ENCODE assay signal across 11 cellular contexts in the genomic region with DNA sequence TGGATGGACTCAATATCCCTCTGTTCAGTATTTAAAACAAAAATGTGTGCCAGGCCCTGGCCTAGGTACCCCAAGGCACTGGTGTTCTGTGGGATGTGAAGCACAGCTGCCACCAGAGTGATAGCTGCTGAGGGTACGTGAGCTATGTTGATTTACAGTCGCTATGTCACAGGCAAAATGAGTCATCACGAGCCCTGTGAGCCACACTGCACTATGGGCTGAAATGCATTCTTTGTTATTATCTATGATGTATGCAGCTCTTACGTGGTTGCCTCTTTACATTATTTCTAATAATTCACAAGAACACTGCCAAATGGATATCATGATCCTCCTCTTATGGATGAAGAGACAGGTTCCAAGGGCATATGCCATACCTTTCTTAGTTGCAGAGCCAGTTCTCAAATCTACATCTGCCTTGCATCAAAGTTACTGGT. TPM values are rescaled to one million over a fixed set of nuclear protein-coding genes. Genes with fewer than 3 reads are reported as not detected.
A peak's percentile ranks its signal among the peaks of the same experiment; 100 is the strongest.
DNase-seq lines count a peak whose midpoint lies in the region; ATAC-seq lines count a peak whose summit lies in the region.
"Had no signal": no experiment of that assay in that cellular context is flagged by ENCODE, and none has a peak within 500 bp of the region (broad histone marks: within the 10 kb centered on the region; RNA-seq: fewer than 3 reads in every experiment).

No MANE protein-coding gene starts in this region.

- H4K91ac ChIP-seq in neuronal stem cell (ENCODE audit: low read depth, low read length, poor library complexity), result no peak overlapping the region

- no peak overlapping the region for H2BK120ac ChIP-seq in neuronal stem cell (ENCODE audit: low read depth, low read length)

- no peak overlapping the region for H3K4me2 ChIP-seq in neuronal stem cell (ENCODE audit: insufficient read depth, low read length, poor library complexity, severe bottlenecking)

- WGBS in neuronal stem cell (ENCODE audit: extremely low coverage in 2 of 2, insufficient read length in 2 of 2, insufficient replicate concordance in 1 of 2), 2 donors, result no CpG with 5 or more reads among the region's 4 CpGs

- no peaks in the 10 kb centered on the region for H3K9me3 Mint-ChIP-seq in activated T-cell treated with anti-CD3 and anti-CD28 coated beads, Interleukin-2, amount 50 U/mL, for 72 hours
- H3K9me3 Mint-ChIP-seq in immature natural killer cell, result no peaks in the 10 kb centered on the region

- H3K36me3 Mint-ChIP-seq in activated T-cell treated with anti-CD3 and anti-CD28 coated beads, Interleukin-2, amount 50 U/mL, for 72 hours (ENCODE audit: insufficient read depth in 2 of 2), result peaks cover 0 to 4% of the 10 kb centered on the region in 2 donors
- peaks cover 0 to 23% (median 4%) of the 10 kb centered on the region in 3 donors for H3K36me3 Mint-ChIP-seq in immature natural killer cell

- H3K27ac Mint-ChIP-seq in activated T-cell treated with anti-CD3 and anti-CD28 coated beads, Interleukin-2, amount 50 U/mL, for 72 hours, result no peak overlapping the region
- no peak overlapping the region for H3K27ac Mint-ChIP-seq in immature natural killer cell

- H3K23ac ChIP-seq in neuronal stem cell (ENCODE audit: low read depth, low read length, poor library complexity), result no peak overlapping the region

- no peak overlapping the region for H3K14ac ChIP-seq in neuronal stem cell (ENCODE audit: low read length)

- H3K27me3 Mint-ChIP-seq in activated T-cell treated with anti-CD3 and anti-CD28 coated beads, Interleukin-2, amount 50 U/mL, for 72 hours (ENCODE audit: low read depth), result no peaks in the 10 kb centered on the region
- peaks cover 0 to 2% (median 0%) of the 10 kb centered on the region in 3 donors for H3K27me3 Mint-ChIP-seq in immature natural killer cell (ENCODE audit: low read depth in 3 of 3)

- no peak overlapping the region for H4K8ac ChIP-seq in neuronal stem cell (ENCODE audit: low read depth, low read length)

- H3K27ac ChIP-seq in neuronal stem cell (replicated peaks; ENCODE audit: low read length), result no peak overlapping the region
- H3K27ac ChIP-seq: right atrium auricular region had no signal

- H3K27me3 ChIP-seq in neuronal stem cell (ENCODE audit: control insufficient read depth in 3 of 3, insufficient read depth in 3 of 3, low read depth in 1 of 3, low read length in 3 of 3), result no peaks in the 10 kb centered on the region
- H3K27me3 ChIP-seq: right atrium auricular region had no signal

- peaks cover 32% of the 10 kb centered on the region for H3K4me1 Mint-ChIP-seq in activated T-cell treated with anti-CD3 and anti-CD28 coated beads, Interleukin-2, amount 50 U/mL, for 72 hours (ENCODE audit: low read depth)
- H3K4me1 Mint-ChIP-seq in immature natural killer cell, result peaks cover 17 to 31% of the 10 kb centered on the region in 2 donors

- peaks cover 0 to 11% of the 10 kb centered on the region in 2 donors for H3K4me1 ChIP-seq in neuronal stem cell (ENCODE audit: control insufficient read depth in 2 of 2, insufficient read depth in 1 of 2, low read depth in 1 of 2, low read length in 2 of 2)
- H3K4me1 ChIP-seq: right atrium auricular region had no signal

- no peak overlapping the region for H3K18ac ChIP-seq in neuronal stem cell (ENCODE audit: low read length)

- no peaks in the 10 kb centered on the region for H3K79me1 ChIP-seq in neuronal stem cell (ENCODE audit: low read depth, low read length)

- H2AK5ac ChIP-seq in neuronal stem cell (ENCODE audit: low read depth, low read length), result no peak overlapping the region

- DNase-seq in Daoy (ENCODE audit: low read depth), result peak; percentile 37
- DNase-seq in LHCN-M2 (ENCODE audit: low read depth), result peak; percentile 64
- peak; percentile 20 to 29 for DNase-seq in activated T-cell treated with anti-CD3 and anti-CD28 coated beads, Interleukin-2, amount 50 U/mL, for 72 hours
- DNase-seq in glomerular visceral epithelial cell (ENCODE audit: extremely low spot score), result peak; percentile 20
- DNase-seq in NCI-H1092 treated with DMSO at 0.1 percent for 48 hours (lab: John Stamatoyannopoulos, UW), result no peak
- DNase-seq in neuronal stem cell (ENCODE audit: low spot score), result no peak
- DNase-seq in immature natural killer cell, result no peak
- DNase-seq: anterior cingulate cortex, DMS153 had no signal

- no peak overlapping the region for H2AFZ ChIP-seq in neuronal stem cell (ENCODE audit: low read length)

- H3K36me3 ChIP-seq in neuronal stem cell (replicated peaks in 1 of 2; ENCODE audit: control insufficient read depth in 2 of 2, insufficient read depth in 2 of 2, low read length in 2 of 2), result peaks cover 2 to 51% of the 10 kb centered on the region in 2 donors

- no peak overlapping the region for H3K9ac ChIP-seq in neuronal stem cell (ENCODE audit: low read depth, low read length, poor library complexity)

- no peak overlapping the region for H3K4ac ChIP-seq in neuronal stem cell (ENCODE audit: low read length)

- H3K4me3 ChIP-seq in neuronal stem cell (ENCODE audit: low read length in 2 of 2), result no peak overlapping the region
- H3K4me3 ChIP-seq: right atrium auricular region had no signal

- peak; percentile 77 to 83 for ATAC-seq in activated T-cell treated with anti-CD3 and anti-CD28 coated beads, Interleukin-2, amount 50 U/mL, for 72 hours (replicated peaks in 1 of 2)
- no peak for ATAC-seq in HG03342 (IDR thresholded peaks at IDR 0.05; ENCODE audit: unreplicated experiment)

- H2BK5ac ChIP-seq in neuronal stem cell (ENCODE audit: low read length), result no peak overlapping the region

- no peak overlapping the region for H2BK12ac ChIP-seq in neuronal stem cell (ENCODE audit: low read length)

- no peak overlapping the region for H3K4me3 Mint-ChIP-seq in activated T-cell treated with anti-CD3 and anti-CD28 coated beads, Interleukin-2, amount 50 U/mL, for 72 hours
- H3K4me3 Mint-ChIP-seq in immature natural killer cell, result no peak overlapping the region

- no peaks in the 10 kb centered on the region for H3K9me3 ChIP-seq in neuronal stem cell (replicated peaks in 1 of 2; ENCODE audit: control insufficient read depth in 2 of 2, insufficient read depth in 1 of 2, low read depth in 1 of 2, low read length in 2 of 2)
- H3K9me3 ChIP-seq: right atrium auricular region had no signal

- H2BK15ac ChIP-seq in neuronal stem cell (ENCODE audit: low read length), result no peak overlapping the region

RNA-seq across cellular contexts. Expression of a gene that starts 2.1 kb away (rescaled TPM):
- not detected in 2 replicates for total RNA-seq in Daoy (2014; rRNA removed; shearing (Covaris generic))
- total RNA-seq in LHCN-M2 (2014; rRNA removed), result 0.17 TPM in 1 of 2 replicates, not detected in the other
- polyA plus RNA-seq in LHCN-M2 (2012), result not detected
- under 1 TPM in 1 of 2 donors, not detected in 1; 0.65 TPM for total RNA-seq in activated T-cell treated with anti-CD3 and anti-CD28 coated beads, Interleukin-2, amount 50 U/mL, for 72 hours
- polyA plus RNA-seq in neuronal stem cell (2013, experiment 1 of 2), result 0.17 TPM
- polyA plus RNA-seq in neuronal stem cell (2013, experiment 2 of 2), result 0.37 TPM
- polyA plus RNA-seq in immature natural killer cell, result not detected
- total RNA-seq: right atrium auricular region had no signal

RNA-seq across cellular contexts. Expression of a gene that starts 5.6 kb away (rescaled TPM):
- 39.1 and 52.7 TPM in 2 replicates for total RNA-seq in Daoy (2014; rRNA removed; shearing (Covaris generic))
- 41.2 and 42.1 TPM in 2 replicates for total RNA-seq in LHCN-M2 (2014; rRNA removed)
- polyA plus RNA-seq in LHCN-M2 (2012), result 24.6 TPM
- 10 to 100 TPM; 45.7 to 47.5 TPM for total RNA-seq in activated T-cell treated with anti-CD3 and anti-CD28 coated beads, Interleukin-2, amount 50 U/mL, for 72 hours
- 57.7 TPM for polyA plus RNA-seq in neuronal stem cell (2013, experiment 1 of 2)
- polyA plus RNA-seq in neuronal stem cell (2013, experiment 2 of 2), result 60.0 TPM
- polyA plus RNA-seq in immature natural killer cell, result 100 to 1,000 TPM in 1 of 3 donors, 10 to 100 TPM in 2; 50.6 to 139 (median 51.7) TPM

RNA-seq across cellular contexts. Expression of a gene that starts 45.1 kb away (rescaled TPM):
- total RNA-seq in Daoy (2014; rRNA removed; shearing (Covaris generic)), result 34.3 and 45.9 TPM in 2 replicates
- 46.6 and 55.2 TPM in 2 replicates for total RNA-seq in LHCN-M2 (2014; rRNA removed)
- 15.9 TPM for polyA plus RNA-seq in LHCN-M2 (2012)
- 10 to 100 TPM; 48.6 to 50.3 TPM for total RNA-seq in activated T-cell treated with anti-CD3 and anti-CD28 coated beads, Interleukin-2, amount 50 U/mL, for 72 hours
- polyA plus RNA-seq in neuronal stem cell (2013, experiment 1 of 2), result 22.0 TPM
- polyA plus RNA-seq in neuronal stem cell (2013, experiment 2 of 2), result 21.4 TPM
- polyA plus RNA-seq in immature natural killer cell, result 100 to 1,000 TPM in 1 of 3 donors, 10 to 100 TPM in 2; 85.8 to 145 (median 98.8) TPM

RNA-seq across cellular contexts. Expression of a gene that starts 57.2 kb away (rescaled TPM):
- 4.0 and 5.1 TPM in 2 replicates for total RNA-seq in Daoy (2014; rRNA removed; shearing (Covaris generic))
- 5.5 and 10.8 TPM in 2 replicates for total RNA-seq in LHCN-M2 (2014; rRNA removed)
- 4.2 TPM for polyA plus RNA-seq in LHCN-M2 (2012)
- total RNA-seq in activated T-cell treated with anti-CD3 and anti-CD28 coated beads, Interleukin-2, amount 50 U/mL, for 72 hours, result 10 to 100 TPM; 13.3 to 13.7 TPM
- 2.6 TPM for polyA plus RNA-seq in neuronal stem cell (2013, experiment 1 of 2)
- 2.5 TPM for polyA plus RNA-seq in neuronal stem cell (2013, experiment 2 of 2)
- polyA plus RNA-seq in immature natural killer cell, result 10 to 100 TPM in 1 of 3 donors, 1 to 10 TPM in 2; 5.5 to 14.6 (median 6.8) TPM

Comparison
In these comparisons a context has a peak if more than half of its experiments do, and no peak if none do; other contexts are left out.
1. DNase-seq: peak in Daoy (single experiment), LHCN-M2 (single experiment), activated T-cell treated with anti-CD3 and anti-CD28 coated beads, Interleukin-2, amount 50 U/mL, for 72 hours (2 of 2) and glomerular visceral epithelial cell (single experiment); none in NCI-H1092 treated with DMSO at 0.1 percent for 48 hours (single experiment), neuronal stem cell (single experiment) and immature natural killer cell (0 of 3).